In the genomic region with DNA sequence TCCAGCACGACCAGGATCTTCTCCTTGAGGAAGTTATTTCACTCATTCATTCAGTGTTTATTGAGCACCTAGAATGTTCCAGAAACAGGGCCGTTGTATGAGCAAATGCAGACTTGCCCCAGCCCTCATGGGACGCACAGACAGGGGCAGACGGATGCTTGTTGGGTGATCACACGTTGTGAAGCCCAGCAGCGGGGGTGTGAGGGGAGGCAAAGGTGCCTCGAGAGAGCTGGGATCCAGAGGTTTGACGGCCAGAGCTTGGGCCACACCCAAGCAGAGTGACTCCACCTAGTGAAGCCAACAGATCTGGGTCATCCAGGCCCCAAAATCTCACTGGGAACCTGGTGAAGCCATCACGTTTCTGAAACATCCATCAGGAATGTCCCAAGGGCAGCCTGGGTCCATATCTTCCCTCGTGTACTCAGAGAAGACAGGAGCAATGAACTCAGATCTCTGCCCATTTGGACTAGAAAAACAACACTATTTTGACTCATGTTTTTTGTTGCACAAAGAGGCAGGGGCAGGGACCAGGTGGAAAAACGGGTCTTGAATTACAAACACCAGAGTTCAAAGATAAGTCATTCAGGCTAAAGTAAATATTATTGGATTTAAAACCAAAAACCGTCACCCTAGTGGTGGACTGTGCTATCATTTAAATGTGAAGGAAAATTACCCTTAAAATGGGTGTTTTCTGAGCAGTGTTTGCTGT, we compare ENCODE assay signal across 10 cellular contexts. TPM values are rescaled to one million over a fixed set of nuclear protein-coding genes. Genes with fewer than 3 reads are reported as not detected.
DNase-seq lines count a peak whose midpoint lies in the region; ATAC-seq and TF ChIP-seq lines count a peak whose summit lies in the region.
"Had no signal": no experiment of that assay in that cellular context is flagged by ENCODE, and none has a peak within 500 bp of the region (broad histone marks: within the 10 kb centered on the region; RNA-seq: fewer than 3 reads in every experiment).

No MANE protein-coding gene starts in this region.

- H3K4me1 ChIP-seq in transverse colon, result peaks cover 26 to 64% (median 29%) of the 10 kb centered on the region in 4 donors

- H3K27me3 ChIP-seq in transverse colon, result no peaks in the 10 kb centered on the region

- H3K4me3 ChIP-seq in transverse colon, result no peak overlapping the region
- H3K4me3 ChIP-seq: SK-N-MC had no signal

- in situ Hi-C loops in transverse colon (cut with MboI; ENCODE audit: low pct_ligation_motif_present in 1 of 4, low pct_unique_long_range_greater_than_20kb in 1 of 4, low sequenced_read_pairs in 3 of 4), result loop anchor here (5.0 to 25.0 kb wide), 5 partner anchors 69 to 239 kb away; partner anchors contain the start of gene RAB17 (in 1 of the 4)

- 32 to 41% methylated on average over 5 to 12 of the region's 12 CpGs for WGBS in transverse colon (ENCODE audit: low coverage in 1 of 2), 2 donors

- peaks cover 80% of the 10 kb centered on the region for H3K36me3 Mint-ChIP-seq in activated T-cell treated with anti-CD3 and anti-CD28 coated beads, Interleukin-2, amount 50 U/mL, for 24 hours (ENCODE audit: low read depth)
- peaks cover 94% of the 10 kb centered on the region for H3K36me3 Mint-ChIP-seq in activated T-helper 17 cell treated with anti-CD3 and anti-CD28 coated beads, Interleukin-2, amount 50 U/mL, for 72 hours (ENCODE audit: low read depth)

- TF ChIP-seq CTCF in transverse colon (IDR thresholded peaks at IDR 0.05), result peak in 4 of 5 experiments; percentile 12 to 36 (median 16)

- H3K27ac ChIP-seq in transverse colon, result peak overlapping the region; percentile 42 to 86 (median 60)
- H3K27ac ChIP-seq: SK-N-MC had no signal

- H3K27me3 Mint-ChIP-seq in activated T-cell treated with anti-CD3 and anti-CD28 coated beads, Interleukin-2, amount 50 U/mL, for 24 hours, result no peaks in the 10 kb centered on the region
- H3K27me3 Mint-ChIP-seq in activated T-helper 17 cell treated with anti-CD3 and anti-CD28 coated beads, Interleukin-2, amount 50 U/mL, for 72 hours, result no peaks in the 10 kb centered on the region

- H3K9me3 ChIP-seq in transverse colon, result no peaks in the 10 kb centered on the region

- no peak overlapping the region for H3K4me3 Mint-ChIP-seq in activated T-cell treated with anti-CD3 and anti-CD28 coated beads, Interleukin-2, amount 50 U/mL, for 24 hours
- no peak overlapping the region for H3K4me3 Mint-ChIP-seq in activated T-helper 17 cell treated with anti-CD3 and anti-CD28 coated beads, Interleukin-2, amount 50 U/mL, for 72 hours

- ATAC-seq in activated T-helper 17 cell treated with anti-CD3 and anti-CD28 coated beads, Interleukin-2, amount 50 U/mL, for 72 hours (replicated peaks), result no peak
- ATAC-seq in left colon, result peak; percentile 21
- no peak for ATAC-seq in GM18907 (IDR thresholded peaks at IDR 0.05; ENCODE audit: unreplicated experiment)
- no peak for ATAC-seq in GM18511 (IDR thresholded peaks at IDR 0.05; ENCODE audit: unreplicated experiment)

- H3K4me1 Mint-ChIP-seq in activated T-cell treated with anti-CD3 and anti-CD28 coated beads, Interleukin-2, amount 50 U/mL, for 24 hours (ENCODE audit: low read depth), result peaks cover 47% of the 10 kb centered on the region
- H3K4me1 Mint-ChIP-seq in activated T-helper 17 cell treated with anti-CD3 and anti-CD28 coated beads, Interleukin-2, amount 50 U/mL, for 72 hours, result peaks cover 39% of the 10 kb centered on the region

- H3K36me3 ChIP-seq in transverse colon, result peaks cover 0 to 6% (median 2%) of the 10 kb centered on the region in 4 donors

- DNase-seq in activated T-cell treated with anti-CD3 and anti-CD28 coated beads, Interleukin-2, amount 50 U/mL, for 24 hours, result no peak
- DNase-seq in activated T-cell treated with anti-CD3 and anti-CD28 coated beads for 4 hours (no peak), left colon (no peak), transverse colon (no peak), NCI-H1417 treated with DMSO at 0.1 percent for 48 hours (lab: John Stamatoyannopoulos, UW) (no peak)
- DNase-seq: stimulated activated CD4-positive, alpha-beta T cell treated with anti-CD3 and anti-CD28 coated beads, Interleukin-2, amount 100 ng/mL, for 48 hours had no signal

- peak overlapping the region; percentile 76 for H3K27ac Mint-ChIP-seq in activated T-cell treated with anti-CD3 and anti-CD28 coated beads, Interleukin-2, amount 50 U/mL, for 24 hours
- peak overlapping the region; percentile 91 for H3K27ac Mint-ChIP-seq in activated T-helper 17 cell treated with anti-CD3 and anti-CD28 coated beads, Interleukin-2, amount 50 U/mL, for 72 hours

- TF ChIP-seq EP300 in transverse colon (IDR thresholded peaks at IDR 0.05; ENCODE audit: low read depth), result no peak

- intact Hi-C loops in left colon (cut with DNase I, micrococcal nuclease) (loop anchor here (10.0 kb wide), 3 partner anchors 69 to 159 kb away; partner anchors contain the start of gene RAB17 (in 1 of the 2)), transverse colon (cut with DNase I; ENCODE audit: low total_unique reads) (loop anchor here (2.0 to 10.0 kb wide), 2 partner anchors 119 to 161 kb away; partner anchors contain the start of gene LRRFIP1)

- no peak for TF ChIP-seq POLR2A in transverse colon (IDR thresholded peaks at IDR 0.05)

- H3K9me3 Mint-ChIP-seq in activated T-cell treated with anti-CD3 and anti-CD28 coated beads, Interleukin-2, amount 50 U/mL, for 24 hours, result no peaks in the 10 kb centered on the region
- no peaks in the 10 kb centered on the region for H3K9me3 Mint-ChIP-seq in activated T-helper 17 cell treated with anti-CD3 and anti-CD28 coated beads, Interleukin-2, amount 50 U/mL, for 72 hours

RNA-seq across cellular contexts. Expression of gene RBM44, which starts 54.9 kb away (rescaled TPM):
- total RNA-seq in activated T-helper 17 cell treated with anti-CD3 and anti-CD28 coated beads, Interleukin-2, amount 50 U/mL, for 72 hours, result 1 to 10 TPM; 2.1 to 3.9 TPM
- total RNA-seq in left colon (under 1 TPM; 0.34 to 0.52 TPM), transverse colon (1 to 10 TPM in 1 of 4 donors, under 1 TPM in 2, not detected in 1; 0.27 to 1.2 (median 0.95) TPM)
